22 cellular contexts compared by ENCODE assay signal in the genomic region with DNA sequence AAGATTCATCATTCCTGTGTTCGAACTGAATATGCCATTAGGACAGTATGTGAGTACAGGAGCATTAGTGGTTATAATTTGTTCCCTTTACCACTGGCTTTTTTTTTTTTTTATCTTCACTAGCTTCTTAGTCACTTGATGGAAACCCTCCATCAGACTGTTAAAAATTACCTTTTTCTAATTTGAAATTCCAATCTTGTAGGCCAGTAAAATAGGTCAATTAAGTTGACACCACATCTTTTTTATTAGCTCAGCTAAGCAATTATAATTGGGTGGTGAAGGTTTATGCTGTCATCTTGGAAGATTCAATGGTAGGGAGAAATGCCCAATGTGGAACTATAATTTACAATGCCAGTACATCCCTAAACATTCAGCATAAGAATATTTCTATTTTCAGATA. TPM values are rescaled to one million over a fixed set of nuclear protein-coding genes. Genes with fewer than 3 reads are reported as not detected.
A peak's percentile ranks its signal among the peaks of the same experiment; 100 is the strongest.
DNase-seq lines count a peak whose midpoint lies in the region; ATAC-seq, FAIRE-seq and TF ChIP-seq lines count a peak whose summit lies in the region.
"Had no signal": no experiment of that assay in that cellular context is flagged by ENCODE, and none has a peak within 500 bp of the region (broad histone marks: within the 10 kb centered on the region; RNA-seq: fewer than 3 reads in every experiment).

No MANE protein-coding gene starts in this region.

- no peak for TF ChIP-seq CTCF in A549 (IDR thresholded peaks at IDR 0.05)
- TF ChIP-seq CTCF in kidney (IDR thresholded peaks at IDR 0.05; ENCODE audit: borderline replicate concordance, extremely low read depth, insufficient read depth), result no peak

- H3K9ac ChIP-seq in kidney (ENCODE audit: low read length in 2 of 2), result no peak overlapping the region
- H3K9ac ChIP-seq: BLaER1 had no signal

- ATAC-seq in A549, result no peak
- no peak for ATAC-seq in activated CD4-positive, alpha-beta T cell treated with anti-CD3 and anti-CD28 coated beads for 36 hours
- ATAC-seq: GM12878, GM23338, HCT116, HepG2 had no signal

- TF ChIP-seq RAD21 in A549 (conservative IDR thresholded peaks at IDR 0.05 in 1 of 2, IDR thresholded peaks at IDR 0.05 in 1 of 2), result no peak

- H3K4me1 ChIP-seq in A549 (peaks cover 90% of the 10 kb centered on the region), kidney (ENCODE audit: control insufficient read depth in 1 of 2, insufficient read depth in 1 of 2, low read depth in 1 of 2, low read length in 2 of 2) (peaks cover 0 to 3% of the 10 kb centered on the region in 2 donors)

- no peaks in the 10 kb centered on the region for H3K36me3 Mint-ChIP-seq in activated CD4-positive, alpha-beta T cell treated with anti-CD3 and anti-CD28 coated beads for 36 hours (ENCODE audit: low read depth)
- H3K36me3 Mint-ChIP-seq: CD14-positive monocyte; CD4-positive, alpha-beta memory T cell; IgD-negative memory B cell had no signal

- POLR2A ChIA-PET in A549 (lab: Yijun Ruan, JAX), result no interaction called here
- POLR2A ChIA-PET in activated CD4-positive, alpha-beta T cell treated with anti-CD3 and anti-CD28 coated beads for 36 hours (lab: Charles Lee), result no interaction called here

- peaks cover 10% of the 10 kb centered on the region for H3K4me1 Mint-ChIP-seq in activated CD4-positive, alpha-beta T cell treated with anti-CD3 and anti-CD28 coated beads for 36 hours

- H3K4me2 ChIP-seq in A549, result peak overlapping the region; percentile 83; the same call in 2 of the 3 replicates
- H3K4me2 ChIP-seq: BLaER1, GM23338 had no signal

- H3K36me3 ChIP-seq in kidney (ENCODE audit: control insufficient read depth in 1 of 2, insufficient read depth in 2 of 2, low read length in 2 of 2), result no peaks in the 10 kb centered on the region
- H3K36me3 ChIP-seq: BLaER1 had no signal

- H3K27me3 Mint-ChIP-seq in activated CD4-positive, alpha-beta T cell treated with anti-CD3 and anti-CD28 coated beads for 36 hours, result peaks cover 23% of the 10 kb centered on the region

- WGBS in A549 (ENCODE audit: missing lambda C conversion rate), result 85% methylated on average over 1 of the region's 1 CpG

- no peak for DNase-seq in A549 (ENCODE audit: low read depth in 1 of 2, low spot score in 1 of 2)
- peak; percentile 34 for DNase-seq in NCI-H69 (lab: John Stamatoyannopoulos, UW)
- no peak for DNase-seq in kidney
- peak; percentile 82 for DNase-seq in renal cortical epithelial cell (ENCODE audit: low read depth)
- DNase-seq in RCC 7860 (ENCODE audit: low spot score), result no peak
- DNase-seq in H54 (ENCODE audit: insufficient read length, low spot score), result no peak
- no peak for DNase-seq in activated CD4-positive, alpha-beta T cell treated with anti-CD3 and anti-CD28 coated beads for 36 hours
- DNase-seq: CD4-positive, alpha-beta memory T cell; DMS53; DND-41; EL; H7; KBM-7 had no signal

- H3K9me3 Mint-ChIP-seq in activated CD4-positive, alpha-beta T cell treated with anti-CD3 and anti-CD28 coated beads for 36 hours (ENCODE audit: low read depth), result no peaks in the 10 kb centered on the region
- H3K9me3 Mint-ChIP-seq: CD4-positive, alpha-beta memory T cell; GM23338; IgD-negative memory B cell had no signal

- H3K27ac Mint-ChIP-seq in activated CD4-positive, alpha-beta T cell treated with anti-CD3 and anti-CD28 coated beads for 36 hours, result no peak overlapping the region
- H3K27ac Mint-ChIP-seq: CD14-positive monocyte; CD4-positive, alpha-beta memory T cell; GM23338; IgD-negative memory B cell had no signal

- intact Hi-C loops in kidney (cut with DNase I), result no loop called here
- intact Hi-C loops in activated CD4-positive, alpha-beta T cell treated with anti-CD3 and anti-CD28 coated beads for 36 hours (cut with DNase I, micrococcal nuclease), result no loop called here

- no peak for TF ChIP-seq EP300 in A549 (IDR thresholded peaks at IDR 0.05)

- H3K4me3 Mint-ChIP-seq in activated CD4-positive, alpha-beta T cell treated with anti-CD3 and anti-CD28 coated beads for 36 hours, result no peak overlapping the region
- H3K4me3 Mint-ChIP-seq: CD14-positive monocyte; CD4-positive, alpha-beta memory T cell; GM23338; IgD-negative memory B cell had no signal

- H3K4me3 ChIP-seq in A549 (no peak overlapping the region), kidney (ENCODE audit: low read length in 2 of 2) (no peak overlapping the region)
- H3K4me3 ChIP-seq: BLaER1, GM12878, GM23338 had no signal

- FAIRE-seq in A549 (lab: Jason Lieb, UNC) (peak; percentile 23), kidney (lab: Jason Lieb, UNC) (peak; percentile 38), RCC 7860 (lab: Jason Lieb, UNC) (no peak), H54 (lab: Jason Lieb, UNC) (no peak)
- FAIRE-seq: GM12878, HepG2 had no signal

- H3K27ac ChIP-seq in A549, result no peak overlapping the region
- H3K27ac ChIP-seq in kidney (ENCODE audit: low read depth in 2 of 2, low read length in 2 of 2), result no peak overlapping the region
- H3K27ac ChIP-seq: 22Rv1, BLaER1 had no signal

- TF ChIP-seq POLR2A in A549 (IDR thresholded peaks at IDR 0.05; ENCODE audit: low read length), result no peak
- no peak for TF ChIP-seq POLR2A in H54 (IDR thresholded peaks at IDR 0.05; ENCODE audit: low read depth, low read length)

- H3K9me3 ChIP-seq in A549, result no peaks in the 10 kb centered on the region
- H3K9me3 ChIP-seq in kidney (ENCODE audit: control insufficient read depth in 1 of 2, low read length in 2 of 2), result no peaks in the 10 kb centered on the region
- H3K9me3 ChIP-seq: BLaER1 had no signal

- CTCF ChIA-PET in A549 (lab: Yijun Ruan, JAX), result interaction anchor here (1.2 kb wide), 1 partner anchor 47 kb away, joined by 3 read pairs; no protein-coding TSS in a partner anchor
- CTCF ChIA-PET in activated CD4-positive, alpha-beta T cell treated with anti-CD3 and anti-CD28 coated beads for 36 hours (lab: Charles Lee), result no interaction called here

TF ChIP-seq in A549, 52 proteins besides CTCF, POLR2A, EP300 and RAD21:
- TF ChIP-seq FOXS1 (CRISPR knock-in tag; IDR thresholded peaks at IDR 0.05), result no peak
TF ChIP-seq in A549: peak in this region for 0.

RNA-seq across cellular contexts. Expression of gene NRCAM, which starts 6.1 kb away (rescaled TPM):
- polyA plus RNA-seq in A549 (2011; rRNA removed), result 189 and 210 TPM in 2 replicates
- polyA plus RNA-seq in A549 (2012; cell fraction: cytosol; rRNA removed), result 35.0 and 38.0 TPM in 2 replicates
- 41.3 and 67.1 TPM in 2 replicates for polyA plus RNA-seq in A549 (2012; cell fraction: nucleus; rRNA removed)
- 123 to 134 TPM (median 129 TPM) in 3 replicates for polyA plus RNA-seq in A549 (2017; fragmentation: RNase III; extraction: RNeasy Plus Mini Kit Qiagen cat#74134 plus additional on column Dnase treatment)
- 198 and 200 TPM in 2 replicates for polyA minus RNA-seq in A549 (2011; rRNA and poly(A)+ RNA removed)
- total RNA-seq in kidney, result 20.6 TPM
- 16.8 TPM for polyA plus RNA-seq in kidney (ENCODE audit: insufficient read depth, low read depth, low replicate concordance)
- total RNA-seq in renal cortical epithelial cell, result 116 and 254 TPM in 2 replicates
- 1 to 10 TPM in 1 of 2 experiments, under 1 TPM in 1; 0.60 to 1.0 TPM for total RNA-seq in activated CD4-positive, alpha-beta T cell treated with anti-CD3 and anti-CD28 coated beads for 36 hours
- total RNA-seq: G401 had no signal
- polyA plus RNA-seq: CD14-positive monocyte had no signal

Comparison
In these comparisons a context has a peak if more than half of its experiments do, and no peak if none do; other contexts are left out.
1. DNase-seq: peak in NCI-H69 (single experiment) and renal cortical epithelial cell (single experiment); none in A549 (0 of 2), kidney (single experiment), RCC 7860 (single experiment), H54 (single experiment) and activated CD4-positive, alpha-beta T cell treated with anti-CD3 and anti-CD28 coated beads for 36 hours (single experiment).